ENCODE assay signal across 8 cellular contexts in the genomic region with DNA sequence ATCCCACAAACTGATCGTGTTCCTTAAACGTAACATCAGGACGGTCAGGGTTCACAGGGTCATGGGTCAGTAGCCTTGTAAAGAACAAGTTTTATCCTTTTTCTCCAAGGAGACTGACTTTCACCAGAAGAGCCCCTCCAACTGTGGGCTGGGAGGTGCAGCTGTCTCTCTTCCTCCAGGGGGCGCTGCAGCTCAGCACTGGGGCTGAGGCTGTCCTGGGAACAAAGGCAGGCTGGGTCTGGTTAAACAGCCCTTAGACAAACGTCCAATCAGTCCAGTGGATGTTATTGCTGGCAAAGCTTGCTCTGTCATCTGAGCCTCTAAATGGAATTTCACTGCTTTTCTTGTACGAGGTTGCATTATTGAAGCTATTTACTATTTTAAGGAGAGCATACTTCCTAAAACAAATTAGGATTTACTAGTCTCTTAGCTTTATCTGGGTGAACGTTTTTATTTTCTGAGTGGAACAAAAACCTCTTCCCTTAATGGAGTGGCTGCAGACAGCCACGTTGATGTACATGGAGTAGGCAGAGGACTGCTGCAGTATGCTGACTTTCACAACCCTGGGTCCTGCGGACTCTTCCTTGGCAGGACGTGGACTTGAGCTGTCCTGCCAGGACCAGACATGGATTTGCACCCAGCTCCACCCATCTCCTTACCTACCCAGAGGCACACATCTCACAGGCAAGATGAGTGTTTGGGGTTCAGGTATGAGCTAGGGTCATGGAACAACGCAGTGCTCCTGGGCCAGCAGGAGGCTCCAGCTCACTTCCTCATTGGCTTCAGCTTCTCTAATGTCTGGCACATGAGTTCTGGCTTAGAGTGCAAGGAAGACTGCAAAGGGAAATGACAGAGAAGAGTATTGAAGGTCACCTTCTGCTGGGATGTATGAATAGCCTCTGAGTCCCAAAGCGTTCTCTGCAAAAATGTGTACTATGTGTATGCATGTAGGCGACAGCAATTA. TPM values are rescaled to one million over a fixed set of nuclear protein-coding genes. Genes with fewer than 3 reads are reported as not detected.
A peak's percentile ranks its signal among the peaks of the same experiment; 100 is the strongest.
DNase-seq lines count a peak whose midpoint lies in the region; ATAC-seq and TF ChIP-seq lines count a peak whose summit lies in the region.

No MANE protein-coding gene starts in this region.

- intact Hi-C loops in activated CD4-positive, alpha-beta T cell treated with anti-CD3 and anti-CD28 coated beads for 36 hours (cut with DNase I, micrococcal nuclease) = no loop called here
- intact Hi-C loops in left lung (cut with DNase I) = loop anchor here in 1 of 2 donors (5.0 to 10.0 kb wide), 3 partner anchors 166 to 343 kb away; no protein-coding TSS in a partner anchor

- peaks cover 73% of the 10 kb centered on the region for H3K36me3 Mint-ChIP-seq in activated CD4-positive, alpha-beta T cell treated with anti-CD3 and anti-CD28 coated beads for 36 hours (ENCODE audit: low read depth)

- H3K4me3 ChIP-seq in left lung = no peak overlapping the region

- no peaks in the 10 kb centered on the region for H3K27me3 Mint-ChIP-seq in activated CD4-positive, alpha-beta T cell treated with anti-CD3 and anti-CD28 coated beads for 36 hours

- POLR2A ChIA-PET in activated CD4-positive, alpha-beta T cell treated with anti-CD3 and anti-CD28 coated beads for 36 hours (lab: Charles Lee) = interaction anchor here (0.8 to 2.6 kb wide), 3 partner anchors 8 to 43 kb away, joined by 3 to 9 read pairs (median 3); a partner anchor contains a TSS

- DNase-seq in DMS 273 (lab: John Stamatoyannopoulos, UW; ENCODE audit: unreplicated experiment) = peak; percentile 84
- no peak for DNase-seq in DMS 273 treated with DMSO at 0.1 percent for 48 hours (lab: John Stamatoyannopoulos, UW)
- peak; percentile 19 for DNase-seq in NCI-H2107 treated with DMSO at 0.1 percent for 48 hours (lab: John Stamatoyannopoulos, UW; ENCODE audit: unreplicated experiment)
- peak; percentile 87 for DNase-seq in activated CD4-positive, alpha-beta T cell treated with anti-CD3 and anti-CD28 coated beads for 36 hours
- DNase-seq in cerebellum (ENCODE audit: low spot score) = peak; percentile 44
- DNase-seq in left lung = peak; percentile 61 to 88
- DNase-seq in stimulated activated CD4-positive, alpha-beta T cell treated with anti-CD3 and anti-CD28 coated beads, Interleukin-4, amount 100 ng/mL, for 4 hours = peak; percentile 47 to 70

- CTCF ChIA-PET in activated CD4-positive, alpha-beta T cell treated with anti-CD3 and anti-CD28 coated beads for 36 hours (lab: Charles Lee) = interaction anchor here (0.6 to 3.0 kb wide), 39 partner anchors 8 to 1982 kb away, joined by 3 to 17 read pairs (median 4); a partner anchor contains a TSS

- H3K9me3 ChIP-seq in left lung = no peaks in the 10 kb centered on the region

- H3K4me1 ChIP-seq in left lung = no peaks in the 10 kb centered on the region

- TF ChIP-seq CTCF in left lung (IDR thresholded peaks at IDR 0.05) = peak; percentile 88 to 91

- H3K4me1 Mint-ChIP-seq in activated CD4-positive, alpha-beta T cell treated with anti-CD3 and anti-CD28 coated beads for 36 hours = peaks cover 22% of the 10 kb centered on the region

- H3K27ac ChIP-seq in left lung = no peak overlapping the region

- H3K36me3 ChIP-seq in left lung = peaks cover 0 to 96% of the 10 kb centered on the region in 2 donors

- H3K4me3 Mint-ChIP-seq in activated CD4-positive, alpha-beta T cell treated with anti-CD3 and anti-CD28 coated beads for 36 hours = no peak overlapping the region

- H3K9me3 Mint-ChIP-seq in activated CD4-positive, alpha-beta T cell treated with anti-CD3 and anti-CD28 coated beads for 36 hours (ENCODE audit: low read depth) = no peaks in the 10 kb centered on the region

- H3K27me3 ChIP-seq in left lung = no peaks in the 10 kb centered on the region

- H3K27ac Mint-ChIP-seq in activated CD4-positive, alpha-beta T cell treated with anti-CD3 and anti-CD28 coated beads for 36 hours = no peak overlapping the region

- peak; percentile 93 for ATAC-seq in activated CD4-positive, alpha-beta T cell treated with anti-CD3 and anti-CD28 coated beads for 36 hours
- ATAC-seq in left lung (peak; percentile 96), HG02840 (IDR thresholded peaks at IDR 0.05; ENCODE audit: low FRiP score, unreplicated experiment) (no peak)

RNA-seq across cellular contexts. Expression of a gene that starts 7.8 kb away (rescaled TPM):
- total RNA-seq in activated CD4-positive, alpha-beta T cell treated with anti-CD3 and anti-CD28 coated beads for 36 hours = 10 to 100 TPM; 67.9 to 86.0 TPM
- 38.1 TPM for total RNA-seq in cerebellum
- 10 to 100 TPM; 17.5 to 27.6 TPM for total RNA-seq in left lung

RNA-seq across cellular contexts. Expression of a gene that starts 36.9 kb away (rescaled TPM):
- under 1 TPM in 1 of 2 experiments, not detected in 1; 0.09 TPM for total RNA-seq in activated CD4-positive, alpha-beta T cell treated with anti-CD3 and anti-CD28 coated beads for 36 hours
- total RNA-seq in cerebellum (not detected), left lung (not detected)
